13 cellular contexts compared by ENCODE assay signal in genomic region chr5:142087920-142088679, GRCh38. TPM values are rescaled to one million over a fixed set of nuclear protein-coding genes. Genes with fewer than 3 reads are reported as not detected.
DNase-seq lines count a peak whose midpoint lies in the region; ATAC-seq, FAIRE-seq and TF ChIP-seq lines count a peak whose summit lies in the region.
"Had no signal": no experiment of that assay in that cellular context is flagged by ENCODE, and none has a peak within 500 bp of the region (broad histone marks: within the 10 kb centered on the region; RNA-seq: fewer than 3 reads in every experiment).

No MANE protein-coding gene starts in this region.

- peak; percentile 34 for ATAC-seq in CD8-positive, alpha-beta T cell
- peak; percentile 93 for ATAC-seq in T-helper 17 cell
- ATAC-seq in activated naive CD4-positive, alpha-beta T cell treated with anti-CD3 and anti-CD28 coated beads, Interleukin-2, amount 50 U/mL, for 72 hours: peak; percentile 43 to 88
- no peak for ATAC-seq in HG02870 (IDR thresholded peaks at IDR 0.05; ENCODE audit: unreplicated experiment)
- ATAC-seq: pancreas had no signal

- no peak overlapping the region for H3K27ac ChIP-seq in CD8-positive, alpha-beta T cell (ENCODE audit: low read depth, low read length)
- H3K27ac ChIP-seq in right atrium auricular region (no peak overlapping the region), small intestine (ENCODE audit: low read depth in 1 of 2, low read length in 1 of 2) (no peak overlapping the region)
- H3K27ac ChIP-seq: pancreas had no signal

- no peaks in the 10 kb centered on the region for H3K27me3 Mint-ChIP-seq in CD8-positive, alpha-beta T cell (ENCODE audit: low read depth)
- H3K27me3 Mint-ChIP-seq in T-helper 17 cell: no peaks in the 10 kb centered on the region

- no peak for TF ChIP-seq CTCF in CD8-positive, alpha-beta T cell (IDR thresholded peaks at IDR 0.05)
- TF ChIP-seq CTCF in right atrium auricular region (IDR thresholded peaks at IDR 0.05): no peak

- no peak overlapping the region for H3K4me3 ChIP-seq in CD8-positive, alpha-beta T cell (ENCODE audit: low read depth, low read length)
- H3K4me3 ChIP-seq in right atrium auricular region: no peak overlapping the region
- H3K4me3 ChIP-seq in small intestine (ENCODE audit: low read depth in 1 of 2, low read length in 2 of 2): no peak overlapping the region
- H3K4me3 ChIP-seq: pancreas had no signal

- H3K4me3 Mint-ChIP-seq in CD8-positive, alpha-beta T cell: peak overlapping the region; percentile 15
- peak overlapping the region; percentile 91 for H3K4me3 Mint-ChIP-seq in T-helper 17 cell

- POLR2A ChIA-PET in CD8-positive, alpha-beta T cell (lab: Charles Lee): interaction anchor here (0.6 kb wide), 1 partner anchor 11 kb away, joined by 3 read pairs; no protein-coding TSS in a partner anchor

- no peak for FAIRE-seq in small intestine (lab: Jason Lieb, UNC)
- FAIRE-seq: frontal cortex, pancreas had no signal

- H3K27me3 ChIP-seq in CD8-positive, alpha-beta T cell (ENCODE audit: insufficient read depth, low read length): no peaks in the 10 kb centered on the region
- H3K27me3 ChIP-seq in right atrium auricular region: no peaks in the 10 kb centered on the region
- no peaks in the 10 kb centered on the region for H3K27me3 ChIP-seq in small intestine (ENCODE audit: control insufficient read depth in 2 of 2, insufficient read depth in 2 of 2, low read length in 2 of 2)
- H3K27me3 ChIP-seq: pancreas had no signal

- no peaks in the 10 kb centered on the region for H3K36me3 Mint-ChIP-seq in CD8-positive, alpha-beta T cell
- H3K36me3 Mint-ChIP-seq in T-helper 17 cell (ENCODE audit: low read depth): no peaks in the 10 kb centered on the region
- no peaks in the 10 kb centered on the region for H3K36me3 Mint-ChIP-seq in activated naive CD4-positive, alpha-beta T cell treated with anti-CD3 and anti-CD28 coated beads, Interleukin-2, amount 50 U/mL, for 72 hours

- CTCF ChIA-PET in CD8-positive, alpha-beta T cell (lab: Charles Lee): interaction anchor here (1.5 kb wide), 1 partner anchor 60 kb away, joined by 3 read pairs; no protein-coding TSS in a partner anchor

- H3K4me1 Mint-ChIP-seq in CD8-positive, alpha-beta T cell (ENCODE audit: low read depth): peaks cover 27% of the 10 kb centered on the region
- H3K4me1 Mint-ChIP-seq in T-helper 17 cell: peaks cover 21% of the 10 kb centered on the region

- WGBS in small intestine, 3 donors: 82 to 86% (median 86%) methylated on average over 12 of the region's 12 CpGs

- H3K9me3 ChIP-seq in CD8-positive, alpha-beta T cell (ENCODE audit: low read length): no peaks in the 10 kb centered on the region
- H3K9me3 ChIP-seq in T-helper 17 cell (ENCODE audit: control insufficient read depth, low read length, poor library complexity, severe bottlenecking): no peaks in the 10 kb centered on the region
- H3K9me3 ChIP-seq in right atrium auricular region: no peaks in the 10 kb centered on the region
- H3K9me3 ChIP-seq in small intestine (ENCODE audit: control insufficient read depth, low read depth): no peaks in the 10 kb centered on the region
- H3K9me3 ChIP-seq: pancreas had no signal

- peak overlapping the region; percentile 1 for H3K27ac Mint-ChIP-seq in CD8-positive, alpha-beta T cell
- H3K27ac Mint-ChIP-seq in T-helper 17 cell: peak overlapping the region; percentile 96
- peak overlapping the region; percentile 60 to 76 for H3K27ac Mint-ChIP-seq in activated naive CD4-positive, alpha-beta T cell treated with anti-CD3 and anti-CD28 coated beads, Interleukin-2, amount 50 U/mL, for 72 hours

- no peaks in the 10 kb centered on the region for H3K9me3 Mint-ChIP-seq in CD8-positive, alpha-beta T cell
- H3K9me3 Mint-ChIP-seq in activated naive CD4-positive, alpha-beta T cell treated with anti-CD3 and anti-CD28 coated beads, Interleukin-2, amount 50 U/mL, for 72 hours: no peaks in the 10 kb centered on the region

- H3K4me1 ChIP-seq in CD8-positive, alpha-beta T cell (ENCODE audit: insufficient read depth, low read length): peaks cover 3% of the 10 kb centered on the region
- H3K4me1 ChIP-seq in right atrium auricular region: peaks cover 0 to 5% of the 10 kb centered on the region in 2 donors
- no peaks in the 10 kb centered on the region for H3K4me1 ChIP-seq in small intestine (ENCODE audit: control insufficient read depth in 2 of 2, insufficient read depth in 1 of 2, low read depth in 1 of 2, low read length in 1 of 2)
- H3K4me1 ChIP-seq: pancreas had no signal

- DNase-seq in CD8-positive, alpha-beta T cell: no peak
- DNase-seq in T-helper 17 cell: peak in 2 of 3 donors; percentile 31
- no peak for DNase-seq in activated naive CD4-positive, alpha-beta T cell treated with anti-CD3 and anti-CD28 coated beads, Interleukin-2, amount 50 U/mL, for 72 hours (ENCODE audit: low spot score in 2 of 2)
- DNase-seq in renal cortical epithelial cell (ENCODE audit: low read depth): peak; percentile 47
- DNase-seq in right atrium auricular region (ENCODE audit: low spot score): no peak
- no peak for DNase-seq in GM19240 (ENCODE audit: insufficient read length, low spot score)
- no peak for DNase-seq in small intestine
- DNase-seq: DND-41, KBM-7, NCI-H1417 treated with DMSO at 0.1 percent for 48 hours, pancreas had no signal

- no peaks in the 10 kb centered on the region for H3K36me3 ChIP-seq in CD8-positive, alpha-beta T cell (ENCODE audit: insufficient read depth, low read length)
- H3K36me3 ChIP-seq in right atrium auricular region: no peaks in the 10 kb centered on the region
- no peaks in the 10 kb centered on the region for H3K36me3 ChIP-seq in small intestine (ENCODE audit: control insufficient read depth in 2 of 2, insufficient read depth in 2 of 2, low read length in 2 of 2)
- H3K36me3 ChIP-seq: pancreas had no signal

- intact Hi-C loops in CD8-positive, alpha-beta T cell (cut with DNase I, micrococcal nuclease): no loop called here

RNA-seq across cellular contexts. Expression of gene NDFIP1, which starts 20.5 kb away (rescaled TPM):
- 100 to 1,000 TPM; 156 to 167 TPM for total RNA-seq in CD8-positive, alpha-beta T cell
- total RNA-seq in T-helper 17 cell: 10 to 100 TPM; 89.6 to 92.9 TPM
- 10 to 100 TPM; 70.5 to 92.3 TPM for total RNA-seq in activated naive CD4-positive, alpha-beta T cell treated with anti-CD3 and anti-CD28 coated beads, Interleukin-2, amount 50 U/mL, for 72 hours
- 63.2 and 126 TPM in 2 replicates for total RNA-seq in renal cortical epithelial cell
- total RNA-seq in right atrium auricular region: 10 to 100 TPM; 69.3 to 75.0 TPM
- 10 to 100 TPM; 28.9 to 40.4 (median 34.9) TPM for polyA plus RNA-seq in small intestine

Comparison
In these comparisons a context has a peak if more than half of its experiments do, and no peak if none do; other contexts are left out.
1. DNase-seq: peak in T-helper 17 cell (2 of 3) and renal cortical epithelial cell (single experiment); none in CD8-positive, alpha-beta T cell (0 of 7), activated naive CD4-positive, alpha-beta T cell treated with anti-CD3 and anti-CD28 coated beads, Interleukin-2, amount 50 U/mL, for 72 hours (0 of 2), right atrium auricular region (single experiment), GM19240 (single experiment) and small intestine (single experiment).
2. H3K27ac Mint-ChIP-seq: peak in every context shown above with its lines; median percentile 96 in T-helper 17 cell; 68 in activated naive CD4-positive, alpha-beta T cell treated with anti-CD3 and anti-CD28 coated beads, Interleukin-2, amount 50 U/mL, for 72 hours; 1 in CD8-positive, alpha-beta T cell.